2 cellular contexts compared by ENCODE assay signal in genomic region chr1:18936814-18937481, GRCh38.
TF ChIP-seq lines count a peak whose summit lies in the region.

No MANE protein-coding gene starts in this region.

TF ChIP-seq in HEK293, 187 proteins besides CTCF, POLR2A, EP300 and RAD21:
- TF ChIP-seq ZNF529 (tag by site-specific recombination; IDR thresholded peaks at IDR 0.05; ENCODE audit: insufficient replicate concordance) (no peak), ZNF626 (tag by site-specific recombination; IDR thresholded peaks at IDR 0.05) (no peak), SP2 (tag by site-specific recombination; IDR thresholded peaks at IDR 0.05) (no peak), ZNF600 (tag by site-specific recombination; IDR thresholded peaks at IDR 0.05) (0 out of 2 replicates have a peak, but pooled peaks have one; percentile 39), ZNF792 (tag by site-specific recombination; IDR thresholded peaks at IDR 0.05) (no peak)
TF ChIP-seq in HEK293: peak in this region for 1.

TF ChIP-seq in K562, 482 proteins besides CTCF, POLR2A, EP300 and RAD21:
- no peak for TF ChIP-seq BCLAF1 (IDR thresholded peaks at IDR 0.05; ENCODE audit: borderline replicate concordance in 1 of 2, control insufficient read depth in 1 of 2, low read depth in 2 of 2, low read length in 1 of 2)
- no peak for TF ChIP-seq ZNF316 (IDR thresholded peaks at IDR 0.05)
- TF ChIP-seq ZNF232 (CRISPR knock-in tag; IDR thresholded peaks at IDR 0.05), result no peak
- 0 out of 2 replicates have a peak, but pooled peaks have one; percentile 25 for TF ChIP-seq BCOR (IDR thresholded peaks at IDR 0.05)
- TF ChIP-seq ZNF133 (CRISPR knock-in tag; IDR thresholded peaks at IDR 0.05), result no peak
- TF ChIP-seq FOXP4 (CRISPR knock-in tag; IDR thresholded peaks at IDR 0.05; ENCODE audit: borderline replicate concordance), result no peak
- peak; percentile 51 for TF ChIP-seq RBM25 (IDR thresholded peaks at IDR 0.05; ENCODE audit: low read depth, low read length, severe bottlenecking)
- no peak for TF ChIP-seq EWSR1 (IDR thresholded peaks at IDR 0.05; ENCODE audit: borderline replicate concordance, low read depth, partially characterized antibody)
- no peak for TF ChIP-seq TAF1 (IDR thresholded peaks at IDR 0.05; ENCODE audit: control insufficient read depth, extremely low read depth, insufficient read depth, low read length, severe bottlenecking)
- no peak for TF ChIP-seq HNRNPLL (IDR thresholded peaks at IDR 0.05; ENCODE audit: low read depth, low read length, poor library complexity, severe bottlenecking)
- 0 out of 4 replicates have a peak, but pooled peaks of 1 of the 2 experiments have one; percentile 5 for TF ChIP-seq RCOR1 (IDR thresholded peaks at IDR 0.05; ENCODE audit: borderline replicate concordance in 1 of 2, low read depth in 2 of 2, low read length in 2 of 2)
- no peak for TF ChIP-seq SIN3A (IDR thresholded peaks at IDR 0.05; ENCODE audit: borderline replicate concordance in 2 of 2, control insufficient read depth in 1 of 2, low read depth in 2 of 2, low read length in 2 of 2)
TF ChIP-seq in K562: peak in this region for 3.
